19 cellular contexts compared by ENCODE assay signal in the genomic region with DNA sequence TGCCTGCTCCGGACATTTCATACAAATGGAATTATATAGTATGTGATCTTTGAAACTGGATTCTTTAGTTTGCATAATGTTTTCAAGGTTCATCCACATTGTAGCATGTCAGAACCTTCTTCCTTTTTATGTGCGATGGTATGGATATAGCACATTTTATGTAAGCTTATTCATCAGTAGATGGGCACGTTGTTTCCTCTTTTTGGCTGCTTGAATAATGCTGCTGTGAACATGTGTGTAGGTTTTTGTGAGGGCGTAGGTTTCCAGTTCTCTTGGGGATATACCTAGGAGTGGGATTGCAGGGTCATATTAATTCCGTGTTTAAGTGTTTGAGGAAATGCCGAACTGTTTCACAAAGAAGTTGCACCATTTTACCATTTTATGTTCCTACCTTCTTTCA.
"Had no signal": no experiment of that assay in that cellular context is flagged by ENCODE, and none has a peak within 500 bp of the region (broad histone marks: within the 10 kb centered on the region; RNA-seq: fewer than 3 reads in every experiment).

No MANE protein-coding gene starts in this region.

- H3K27ac ChIP-seq: brain microvascular endothelial cell, heart left ventricle, lower lobe of right lung, neural progenitor cell, ovary, right lobe of liver had no signal

- H3K9me3 ChIP-seq: heart left ventricle, lower lobe of right lung, ovary, right lobe of liver had no signal

- H3K9ac ChIP-seq: neural progenitor cell had no signal

- H2AFZ ChIP-seq: neural progenitor cell had no signal

- H3K36me3 ChIP-seq: brain microvascular endothelial cell, neural progenitor cell, ovary, right lobe of liver had no signal

- H3K27ac Mint-ChIP-seq: activated CD4-positive, alpha-beta T cell treated with anti-CD3 and anti-CD28 coated beads, Interleukin-2, amount 10 ng/mL, durations not matched to agents 24 days and 14 days; mesothelial cell of epicardium; type B pancreatic cell; WTC11 had no signal

- H3K27me3 ChIP-seq: brain microvascular endothelial cell, foreskin keratinocyte, heart left ventricle, neural progenitor cell, ovary, right lobe of liver had no signal

- H3K36me3 Mint-ChIP-seq: mesothelial cell of epicardium, neural progenitor cell, type B pancreatic cell, WTC11 had no signal

- ATAC-seq: activated T-helper 17 cell treated with anti-CD3 and anti-CD28 coated beads, Interleukin-2, amount 50 U/mL, for 72 hours; foreskin keratinocyte; heart left ventricle; left cardiac atrium; lower lobe of right lung; right lobe of liver had no signal

- DNase-seq: activated CD4-positive, alpha-beta T cell treated with anti-CD3 and anti-CD28 coated beads, Interleukin-2, amount 10 ng/mL, durations not matched to agents 24 days and 14 days; activated CD8-positive, alpha-beta memory T cell treated with anti-CD3 and anti-CD28 coated beads, Interleukin-2, amount 50 U/mL, for 48 hours; activated naive CD4-positive, alpha-beta T cell treated with Interleukin-2 at 50 U/mL for 16 hours; anterior cingulate cortex; brain microvascular endothelial cell; cortex of kidney; effector CD8-positive, alpha-beta T cell; foreskin keratinocyte; heart left ventricle; left cardiac atrium; lower lobe of right lung; ovary; right lobe of liver had no signal

- H3K4me3 Mint-ChIP-seq: activated CD4-positive, alpha-beta T cell treated with anti-CD3 and anti-CD28 coated beads, Interleukin-2, amount 10 ng/mL, durations not matched to agents 24 days and 14 days; activated T-helper 17 cell treated with anti-CD3 and anti-CD28 coated beads, Interleukin-2, amount 50 U/mL, for 72 hours; mesothelial cell of epicardium; neural progenitor cell; stimulated activated naive CD8-positive, alpha-beta T cell treated with anti-CD3 and anti-CD28 coated beads, Interleukin-15, Interleukin-2, amounts not matched to agents 100 ng/mL and 50 ng/mL, for 24 hours; type B pancreatic cell; WTC11 had no signal

- H3K9me3 Mint-ChIP-seq: mesothelial cell of epicardium; neural progenitor cell; stimulated activated naive CD8-positive, alpha-beta T cell treated with anti-CD3 and anti-CD28 coated beads, Interleukin-15, Interleukin-2, amounts not matched to agents 100 ng/mL and 50 ng/mL, for 24 hours; type B pancreatic cell; WTC11 had no signal

- H3K27me3 Mint-ChIP-seq: activated CD4-positive, alpha-beta T cell treated with anti-CD3 and anti-CD28 coated beads, Interleukin-2, amount 10 ng/mL, durations not matched to agents 24 days and 14 days; activated T-helper 17 cell treated with anti-CD3 and anti-CD28 coated beads, Interleukin-2, amount 50 U/mL, for 72 hours; stimulated activated naive CD8-positive, alpha-beta T cell treated with anti-CD3 and anti-CD28 coated beads, Interleukin-15, Interleukin-2, amounts not matched to agents 100 ng/mL and 50 ng/mL, for 24 hours; type B pancreatic cell had no signal

- H3K4me3 ChIP-seq: heart left ventricle, lower lobe of right lung, neural progenitor cell, ovary, right lobe of liver had no signal
